ENCODE assay signal across 17 cellular contexts in the genomic region with DNA sequence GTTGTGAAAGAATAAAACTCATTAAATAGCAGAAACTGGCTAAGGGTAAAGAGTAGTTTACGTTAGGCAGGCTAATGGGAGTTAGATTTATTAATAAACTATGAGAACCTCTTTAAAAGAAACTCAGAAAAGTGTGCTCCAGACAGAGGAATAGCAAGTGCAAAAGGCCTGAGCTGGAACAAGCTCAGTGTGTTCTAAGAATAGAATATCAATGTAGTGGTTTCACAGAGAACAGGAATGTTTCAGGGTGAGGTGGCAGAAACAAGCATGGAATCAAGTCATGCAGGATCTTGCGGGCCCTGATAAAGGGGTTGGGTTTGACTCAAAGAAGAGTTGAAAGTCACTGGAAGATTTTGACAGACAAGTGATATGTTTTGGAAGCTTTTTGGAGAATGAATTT.
DNase-seq lines count a peak whose midpoint lies in the region; ATAC-seq and TF ChIP-seq lines count a peak whose summit lies in the region.
"Had no signal": no experiment of that assay in that cellular context is flagged by ENCODE, and none has a peak within 500 bp of the region (broad histone marks: within the 10 kb centered on the region; RNA-seq: fewer than 3 reads in every experiment).

No MANE protein-coding gene starts in this region.

- no peak overlapping the region for H2BK120ac ChIP-seq in mesenchymal stem cell (ENCODE audit: low read depth, low read length)

- TF ChIP-seq CTCF in RWPE2 (IDR thresholded peaks at IDR 0.05; ENCODE audit: poor library complexity, severe bottlenecking) (no peak), esophagus muscularis mucosa (IDR thresholded peaks at IDR 0.05) (no peak), adrenal gland (IDR thresholded peaks at IDR 0.05) (no peak)

- H2AK5ac ChIP-seq in mesenchymal stem cell (ENCODE audit: low read length, severe bottlenecking): no peak overlapping the region

- H3K27me3 ChIP-seq in RWPE2 (ENCODE audit: insufficient read depth, poor library complexity, severe bottlenecking) (no peaks in the 10 kb centered on the region), esophagus muscularis mucosa (no peaks in the 10 kb centered on the region), mesenchymal stem cell (ENCODE audit: control insufficient read depth in 1 of 2, insufficient read depth in 1 of 2, low read length in 2 of 2) (no peaks in the 10 kb centered on the region), adrenal gland (peaks cover 3% of the 10 kb centered on the region)
- H3K27me3 ChIP-seq: BE2C had no signal

- intact Hi-C loops in esophagus muscularis mucosa (cut with DNase I) (no loop called here), posterior cingulate gyrus (cut with DNase I) (no loop called here), adrenal gland (cut with DNase I) (no loop called here)

- H4K91ac ChIP-seq in mesenchymal stem cell (ENCODE audit: low read length): no peak overlapping the region

- H3K4me1 ChIP-seq in RWPE2 (ENCODE audit: insufficient read depth, poor library complexity, severe bottlenecking) (no peaks in the 10 kb centered on the region), esophagus muscularis mucosa (peaks cover 0 to 4% (median 0%) of the 10 kb centered on the region in 4 donors), mesenchymal stem cell (ENCODE audit: control insufficient read depth, insufficient read depth, low read depth, low read length) (no peaks in the 10 kb centered on the region), adrenal gland (replicated peaks in 1 of 2) (no peaks in the 10 kb centered on the region)
- H3K4me1 ChIP-seq: BE2C had no signal

- ATAC-seq in RWPE2 (ENCODE audit: low read depth): 0 out of 3 replicates have a peak, but pooled peaks have one; percentile 41

- H3K14ac ChIP-seq in mesenchymal stem cell (ENCODE audit: low read length in 2 of 2): no peak overlapping the region

- no peak for TF ChIP-seq POLR2A in esophagus muscularis mucosa (IDR thresholded peaks at IDR 0.05; ENCODE audit: low read depth)
- no peak for TF ChIP-seq POLR2A in adrenal gland (IDR thresholded peaks at IDR 0.05)

- TF ChIP-seq EP300 in esophagus muscularis mucosa (IDR thresholded peaks at IDR 0.05): no peak

- H3K9ac ChIP-seq in mesenchymal stem cell (ENCODE audit: low read length): no peak overlapping the region

- no peak overlapping the region for H3K4ac ChIP-seq in mesenchymal stem cell (ENCODE audit: low read depth in 1 of 2, low read length in 2 of 2)

- H3K36me3 ChIP-seq in RWPE2 (ENCODE audit: low read depth): no peaks in the 10 kb centered on the region
- H3K36me3 ChIP-seq in esophagus muscularis mucosa: no peaks in the 10 kb centered on the region
- no peaks in the 10 kb centered on the region for H3K36me3 ChIP-seq in mesenchymal stem cell (ENCODE audit: control insufficient read depth in 1 of 2, insufficient read depth in 2 of 2, low read depth in 1 of 2, low read length in 2 of 2)
- H3K36me3 ChIP-seq in adrenal gland (replicated peaks in 1 of 2): no peaks in the 10 kb centered on the region
- H3K36me3 ChIP-seq: BE2C had no signal

- no peak overlapping the region for H3K4me2 ChIP-seq in mesenchymal stem cell (ENCODE audit: low read length, poor library complexity, severe bottlenecking)

- WGBS in esophagus muscularis mucosa: 65% methylated on average over 2 of the region's 2 CpGs
- 72% methylated on average over 2 of the region's 2 CpGs for WGBS in mesenchymal stem cell
- WGBS in adrenal gland, 4 donors: 51 to 95% (median 86%) methylated on average over 2 of the region's 2 CpGs

- H2BK5ac ChIP-seq in mesenchymal stem cell (ENCODE audit: low read depth, low read length, poor library complexity, severe bottlenecking): no peak overlapping the region

- H3K9me3 ChIP-seq in RWPE2 (ENCODE audit: severe bottlenecking): no peaks in the 10 kb centered on the region
- peaks cover 0 to 10% (median 4%) of the 10 kb centered on the region in 4 donors for H3K9me3 ChIP-seq in esophagus muscularis mucosa
- peaks cover 14% of the 10 kb centered on the region for H3K9me3 ChIP-seq in mesenchymal stem cell (ENCODE audit: control insufficient read depth, low read length)
- H3K9me3 ChIP-seq in adrenal gland (replicated peaks in 1 of 3): no peaks in the 10 kb centered on the region
- H3K9me3 ChIP-seq: BE2C had no signal

- H2AFZ ChIP-seq in mesenchymal stem cell (ENCODE audit: low read depth, low read length): no peak overlapping the region

- H2BK12ac ChIP-seq in mesenchymal stem cell (ENCODE audit: low read length in 2 of 2): no peak overlapping the region

- H3K23ac ChIP-seq in mesenchymal stem cell (ENCODE audit: low read length in 2 of 2): no peak overlapping the region

- H3K4me3 ChIP-seq in RWPE2 (ENCODE audit: severe bottlenecking) (no peak overlapping the region), esophagus muscularis mucosa (no peak overlapping the region), mesenchymal stem cell (ENCODE audit: insufficient read depth in 1 of 2, low read depth in 1 of 2, low read length in 2 of 2) (no peak overlapping the region), adrenal gland (no peak overlapping the region)

- DNase-seq in EH (ENCODE audit: low read depth) (peak; percentile 34), RWPE2 (ENCODE audit: low spot score) (no peak), esophagus muscularis mucosa (ENCODE audit: extremely low spot score) (peak; percentile 50), mesenchymal stem cell (peak; percentile 23), posterior cingulate gyrus (no peak), foreskin melanocyte (no peak), adrenal gland (no peak), NCI-H2171 (lab: John Stamatoyannopoulos, UW) (no peak)
- DNase-seq: BE2C; CD4-positive, alpha-beta memory T cell; DND-41; Kasumi-1; NCI-H1417; NCI-H2029; NCI-H226; NCI-H526; RPMI8226 had no signal

- no peak overlapping the region for H4K8ac ChIP-seq in mesenchymal stem cell (ENCODE audit: low read length)

- no peak overlapping the region for H2BK15ac ChIP-seq in mesenchymal stem cell (ENCODE audit: low read depth, poor library complexity, severe bottlenecking)

- H3K27ac ChIP-seq in RWPE2 (ENCODE audit: poor library complexity, severe bottlenecking) (no peak overlapping the region), esophagus muscularis mucosa (replicated peaks in 1 of 4) (no peak overlapping the region), mesenchymal stem cell (ENCODE audit: low read length, poor library complexity, severe bottlenecking) (no peak overlapping the region), adrenal gland (no peak overlapping the region)

- no peak overlapping the region for H3K18ac ChIP-seq in mesenchymal stem cell (ENCODE audit: low read depth in 1 of 2, low read length in 2 of 2)

- H3K79me1 ChIP-seq in mesenchymal stem cell (replicated peaks; ENCODE audit: low read length, poor library complexity, severe bottlenecking): no peaks in the 10 kb centered on the region

Comparison
In these comparisons a context has a peak if more than half of its experiments do, and no peak if none do; other contexts are left out.
1. DNase-seq: peak in EH (single experiment), esophagus muscularis mucosa (single experiment) and mesenchymal stem cell (single experiment); none in RWPE2 (single experiment), posterior cingulate gyrus (0 of 10), foreskin melanocyte (single experiment), adrenal gland (0 of 7) and NCI-H2171 (single experiment).